In the genomic region with DNA sequence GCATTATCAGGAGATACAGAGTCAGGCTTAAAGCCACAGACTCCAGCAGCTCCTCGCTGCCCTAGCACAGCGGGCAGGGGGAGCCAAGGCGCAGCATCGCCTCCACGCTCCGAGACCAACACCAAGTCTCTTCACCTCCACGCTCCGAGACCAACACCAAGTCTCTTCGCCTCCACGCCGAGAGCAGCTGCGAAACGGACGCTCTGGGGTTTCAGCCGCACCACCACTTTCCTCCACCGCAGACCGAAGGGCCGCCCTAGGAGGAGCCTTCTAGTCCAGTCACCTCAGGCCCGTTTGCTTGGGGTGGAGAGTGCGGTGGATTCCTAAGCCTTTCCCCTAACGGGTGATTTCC, we compare ENCODE assay signal across 8 cellular contexts. TPM values are rescaled to one million over a fixed set of nuclear protein-coding genes. Genes with fewer than 3 reads are reported as not detected.
A peak's percentile ranks its signal among the peaks of the same experiment; 100 is the strongest.
DNase-seq lines count a peak whose midpoint lies in the region; ATAC-seq and TF ChIP-seq lines count a peak whose summit lies in the region.

No MANE protein-coding gene starts in this region.

- peak; percentile 43 for ATAC-seq in GM21825 (IDR thresholded peaks at IDR 0.05; ENCODE audit: unreplicated experiment)
- ATAC-seq in lower lobe of right lung: peak; percentile 72 to 76

- H3K27me3 ChIP-seq in effector memory CD4-positive, alpha-beta T cell (replicated peaks; ENCODE audit: control insufficient read depth, insufficient read depth, low read length, poor library complexity, severe bottlenecking): no peaks in the 10 kb centered on the region
- H3K27me3 ChIP-seq in lower lobe of right lung (ENCODE audit: low read depth): no peaks in the 10 kb centered on the region

- no peak overlapping the region for H3K27ac ChIP-seq in effector memory CD4-positive, alpha-beta T cell (ENCODE audit: insufficient read depth, low read length, poor library complexity, severe bottlenecking)
- H3K27ac ChIP-seq in lower lobe of right lung: peak overlapping the region; percentile 86

- H3K27ac Mint-ChIP-seq in activated CD4-positive, alpha-beta T cell treated with anti-CD3 and anti-CD28 coated beads, Interleukin-2, amount 10 ng/mL, durations not matched to agents 7 days and 5 days: peak overlapping the region; percentile 4

- CTCF ChIA-PET in activated CD4-positive, alpha-beta T cell treated with anti-CD3 and anti-CD28 coated beads, Interleukin-2, amount 10 ng/mL, durations not matched to agents 7 days and 5 days (lab: Charles Lee): interaction anchor here (1.1 to 1.4 kb wide), 3 partner anchors 11 to 114 kb away, joined by 3 to 4 read pairs (median 3); no protein-coding TSS in a partner anchor

- peak overlapping the region; percentile 84 for H3K4me3 Mint-ChIP-seq in activated CD4-positive, alpha-beta T cell treated with anti-CD3 and anti-CD28 coated beads, Interleukin-2, amount 10 ng/mL, durations not matched to agents 7 days and 5 days

- H3K4me1 ChIP-seq in effector memory CD4-positive, alpha-beta T cell (ENCODE audit: control insufficient read depth, insufficient read depth, low read length, poor library complexity, severe bottlenecking): no peaks in the 10 kb centered on the region
- peaks cover 16% of the 10 kb centered on the region for H3K4me1 ChIP-seq in lower lobe of right lung

- peaks cover 21% of the 10 kb centered on the region for H3K4me1 Mint-ChIP-seq in activated CD4-positive, alpha-beta T cell treated with anti-CD3 and anti-CD28 coated beads, Interleukin-2, amount 10 ng/mL, durations not matched to agents 7 days and 5 days

- H3K9me3 Mint-ChIP-seq in activated CD4-positive, alpha-beta T cell treated with anti-CD3 and anti-CD28 coated beads, Interleukin-2, amount 10 ng/mL, durations not matched to agents 7 days and 5 days: no peaks in the 10 kb centered on the region

- DNase-seq in DMS 273 (lab: John Stamatoyannopoulos, UW; ENCODE audit: unreplicated experiment): peak; percentile 59
- no peak for DNase-seq in DMS 273 treated with DMSO at 0.1 percent for 48 hours (lab: John Stamatoyannopoulos, UW)
- DNase-seq in LNCaP clone FGC (ENCODE audit: low read depth): no peak
- peak; percentile 32 for DNase-seq in activated CD4-positive, alpha-beta T cell treated with anti-CD3 and anti-CD28 coated beads, Interleukin-2, amount 10 ng/mL, durations not matched to agents 7 days and 5 days
- no peak for DNase-seq in effector memory CD4-positive, alpha-beta T cell
- peak; percentile 68 for DNase-seq in lower lobe of right lung
- DNase-seq in stimulated activated CD8-positive, alpha-beta memory T cell treated with anti-CD3 and anti-CD28 coated beads, Interleukin-4, amount 100 ng/mL, for 24 hours (ENCODE audit: low read depth): peak; percentile 15

- H3K36me3 Mint-ChIP-seq in activated CD4-positive, alpha-beta T cell treated with anti-CD3 and anti-CD28 coated beads, Interleukin-2, amount 10 ng/mL, durations not matched to agents 7 days and 5 days (ENCODE audit: low read depth): no peaks in the 10 kb centered on the region

- H3K9me3 ChIP-seq in effector memory CD4-positive, alpha-beta T cell (ENCODE audit: control insufficient read depth, low read length): no peaks in the 10 kb centered on the region
- no peaks in the 10 kb centered on the region for H3K9me3 ChIP-seq in lower lobe of right lung

- intact Hi-C loops in lower lobe of right lung (cut with DNase I): no loop called here

- no peaks in the 10 kb centered on the region for H3K36me3 ChIP-seq in effector memory CD4-positive, alpha-beta T cell (ENCODE audit: control insufficient read depth, insufficient read depth, low read length)
- H3K36me3 ChIP-seq in lower lobe of right lung: no peaks in the 10 kb centered on the region

- H3K4me3 ChIP-seq in LNCaP clone FGC (ENCODE audit: low read depth, low read length) (peak overlapping the region; percentile 80), lower lobe of right lung (peak overlapping the region; percentile 94)
- peak overlapping the region; percentile 79 for H3K4me3 ChIP-seq in effector memory CD4-positive, alpha-beta T cell (ENCODE audit: insufficient read depth, low read depth, low read length, poor library complexity, severe bottlenecking)

- peaks cover 13% of the 10 kb centered on the region for H3K27me3 Mint-ChIP-seq in activated CD4-positive, alpha-beta T cell treated with anti-CD3 and anti-CD28 coated beads, Interleukin-2, amount 10 ng/mL, durations not matched to agents 7 days and 5 days

- POLR2A ChIA-PET in activated CD4-positive, alpha-beta T cell treated with anti-CD3 and anti-CD28 coated beads, Interleukin-2, amount 10 ng/mL, durations not matched to agents 7 days and 5 days (lab: Charles Lee): no interaction called here

- peak; percentile 42 for TF ChIP-seq CTCF in LNCaP clone FGC (IDR thresholded peaks at IDR 0.05; ENCODE audit: control insufficient read depth, extremely low read depth, insufficient read depth)
- TF ChIP-seq CTCF in lower lobe of right lung (IDR thresholded peaks at IDR 0.05): no peak

RNA-seq across cellular contexts. Expression of gene DMXL2, which starts 0.7 kb away (rescaled TPM):
- 1 to 10 TPM; 9.0 to 9.3 TPM for total RNA-seq in activated CD4-positive, alpha-beta T cell treated with anti-CD3 and anti-CD28 coated beads, Interleukin-2, amount 10 ng/mL, durations not matched to agents 7 days and 5 days
- total RNA-seq in lower lobe of right lung: 68.3 TPM

RNA-seq across cellular contexts. Expression of gene SCG3, which starts 59.4 kb away (rescaled TPM):
- total RNA-seq in activated CD4-positive, alpha-beta T cell treated with anti-CD3 and anti-CD28 coated beads, Interleukin-2, amount 10 ng/mL, durations not matched to agents 7 days and 5 days: not detected
- total RNA-seq in lower lobe of right lung: 0.18 TPM

Comparison
In these comparisons a context has a peak if more than half of its experiments do, and no peak if none do; other contexts are left out.
1. DNase-seq: peak in DMS 273 (single experiment), activated CD4-positive, alpha-beta T cell treated with anti-CD3 and anti-CD28 coated beads, Interleukin-2, amount 10 ng/mL, durations not matched to agents 7 days and 5 days (single experiment), lower lobe of right lung (single experiment) and stimulated activated CD8-positive, alpha-beta memory T cell treated with anti-CD3 and anti-CD28 coated beads, Interleukin-4, amount 100 ng/mL, for 24 hours (single experiment); none in DMS 273 treated with DMSO at 0.1 percent for 48 hours (single experiment), LNCaP clone FGC (single experiment) and effector memory CD4-positive, alpha-beta T cell (0 of 3).
2. Peak in every context shown above with its lines, with median percentiles within 50 percentile points of each other: H3K4me3 ChIP-seq.